Comparison of ENCODE assay signal across 15 cellular contexts in the genomic region with DNA sequence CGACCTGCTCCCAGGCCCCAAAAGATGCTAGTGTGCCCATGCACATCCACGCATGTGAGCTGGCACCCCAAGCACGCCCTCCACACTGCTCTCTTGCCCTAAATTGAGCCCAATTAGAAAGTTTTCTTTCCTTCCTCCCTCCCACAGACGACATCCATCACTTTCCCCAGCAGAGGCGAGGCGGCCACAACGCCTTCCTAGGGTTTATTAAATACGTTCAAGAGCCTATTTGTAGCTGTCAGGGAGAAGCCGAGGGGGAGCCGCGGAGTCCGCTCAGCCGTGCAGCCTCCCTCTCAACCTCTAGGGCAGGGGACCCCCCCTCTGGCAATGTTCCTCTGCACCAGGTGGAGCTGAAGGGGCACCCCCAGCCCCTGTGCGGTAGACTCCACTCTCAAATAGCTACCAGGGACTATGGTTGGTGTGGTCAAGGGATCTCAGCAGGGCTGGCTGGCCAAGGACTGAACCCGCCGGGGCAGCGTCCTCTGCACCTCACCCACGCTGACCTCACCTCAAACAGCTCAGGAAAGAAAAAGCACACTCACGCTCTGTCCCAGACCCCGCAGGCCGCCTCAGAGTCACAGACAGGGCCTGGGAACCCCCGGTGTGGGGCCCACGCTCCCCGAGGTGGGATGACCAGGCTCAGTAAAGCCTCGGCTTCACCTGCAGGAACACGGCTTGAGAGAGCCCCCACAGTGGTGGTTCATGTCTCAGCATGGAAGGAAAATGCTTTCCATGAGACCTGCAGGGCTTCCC.
DNase-seq lines count a peak whose midpoint lies in the region; ATAC-seq and TF ChIP-seq lines count a peak whose summit lies in the region.
"Had no signal": no experiment of that assay in that cellular context is flagged by ENCODE, and none has a peak within 500 bp of the region (broad histone marks: within the 10 kb centered on the region; RNA-seq: fewer than 3 reads in every experiment).

No MANE protein-coding gene starts in this region.

- no peak overlapping the region for H3K27ac ChIP-seq in spleen
- H3K27ac ChIP-seq: 22Rv1, HL-60 had no signal

- 77 to 90% (median 83%) methylated on average over 21 to 26 of the region's 26 CpGs for WGBS in spleen, 5 donors

- CTCF ChIA-PET in activated CD4-positive, alpha-beta T cell treated with anti-CD3 and anti-CD28 coated beads for 36 hours (lab: Charles Lee) = no interaction called here

- H3K36me3 ChIP-seq in spleen = no peaks in the 10 kb centered on the region
- H3K36me3 ChIP-seq: HAP-1 had no signal

- no peaks in the 10 kb centered on the region for H3K9me3 Mint-ChIP-seq in activated CD4-positive, alpha-beta T cell treated with anti-CD3 and anti-CD28 coated beads for 36 hours (ENCODE audit: low read depth)
- H3K9me3 Mint-ChIP-seq: CD8-positive, alpha-beta T cell had no signal

- no peaks in the 10 kb centered on the region for H3K36me3 Mint-ChIP-seq in activated CD4-positive, alpha-beta T cell treated with anti-CD3 and anti-CD28 coated beads for 36 hours (ENCODE audit: low read depth)
- H3K36me3 Mint-ChIP-seq: CD14-positive monocyte; CD8-positive, alpha-beta T cell had no signal

- H3K4me3 ChIP-seq in spleen = no peak overlapping the region
- H3K4me3 ChIP-seq: HAP-1 had no signal

- POLR2A ChIA-PET in activated CD4-positive, alpha-beta T cell treated with anti-CD3 and anti-CD28 coated beads for 36 hours (lab: Charles Lee) = no interaction called here

- no peaks in the 10 kb centered on the region for H3K4me1 Mint-ChIP-seq in activated CD4-positive, alpha-beta T cell treated with anti-CD3 and anti-CD28 coated beads for 36 hours
- H3K4me1 Mint-ChIP-seq: CD14-positive monocyte had no signal

- intact Hi-C loops in spleen (cut with DNase I; ENCODE audit: low total_unique reads) = no loop called here
- intact Hi-C loops in activated CD4-positive, alpha-beta T cell treated with anti-CD3 and anti-CD28 coated beads for 36 hours (cut with DNase I, micrococcal nuclease) = no loop called here

- DNase-seq in DMS79 treated with DMSO at 0.1 percent for 48 hours (lab: John Stamatoyannopoulos, UW) (peak; percentile 36), DMS79 (lab: John Stamatoyannopoulos, UW) (no peak), left kidney (ENCODE audit: low read depth, low spot score) (peak; percentile 49), spleen (peak; percentile 51), cerebellar nuclear complex (lab: John Stamatoyannopoulos, UW) (no peak), inferior parietal cortex (ENCODE audit: extremely low spot score) (no peak)
- DNase-seq in activated CD4-positive, alpha-beta T cell treated with anti-CD3 and anti-CD28 coated beads for 36 hours = no peak
- DNase-seq: CD8-positive, alpha-beta T cell; COR-L47; GOT3 had no signal

- peaks cover 0 to 16% (median 0%) of the 10 kb centered on the region in 7 donors for H3K27me3 ChIP-seq in spleen (replicated peaks in 1 of 7)

- no peaks in the 10 kb centered on the region for H3K9me3 ChIP-seq in spleen
- H3K9me3 ChIP-seq: HAP-1 had no signal

- TF ChIP-seq POLR2A in spleen (IDR thresholded peaks at IDR 0.05) = no peak

- H3K4me1 ChIP-seq in spleen = no peaks in the 10 kb centered on the region
- H3K4me1 ChIP-seq: HAP-1 had no signal

- TF ChIP-seq CTCF in spleen (IDR thresholded peaks at IDR 0.05 in 8 of 11, conservative IDR thresholded peaks at IDR 0.05 in 3 of 11) = no peak

- no peak overlapping the region for H3K4me3 Mint-ChIP-seq in activated CD4-positive, alpha-beta T cell treated with anti-CD3 and anti-CD28 coated beads for 36 hours
- H3K4me3 Mint-ChIP-seq: CD14-positive monocyte; CD8-positive, alpha-beta T cell had no signal

- H3K27me3 Mint-ChIP-seq in activated CD4-positive, alpha-beta T cell treated with anti-CD3 and anti-CD28 coated beads for 36 hours = peaks cover 2% of the 10 kb centered on the region

- no peak for ATAC-seq in GM18867 (IDR thresholded peaks at IDR 0.05; ENCODE audit: unreplicated experiment)
- no peak for ATAC-seq in activated CD4-positive, alpha-beta T cell treated with anti-CD3 and anti-CD28 coated beads for 36 hours
- ATAC-seq: CD8-positive, alpha-beta T cell had no signal

- H3K27ac Mint-ChIP-seq in activated CD4-positive, alpha-beta T cell treated with anti-CD3 and anti-CD28 coated beads for 36 hours = no peak overlapping the region
- H3K27ac Mint-ChIP-seq: CD14-positive monocyte; CD8-positive, alpha-beta T cell had no signal

Comparison
In these comparisons a context has a peak if more than half of its experiments do, and no peak if none do; other contexts are left out.
1. DNase-seq: peak in DMS79 treated with DMSO at 0.1 percent for 48 hours (single experiment), left kidney (single experiment) and spleen (single experiment); none in DMS79 (single experiment), cerebellar nuclear complex (0 of 2), inferior parietal cortex (single experiment) and activated CD4-positive, alpha-beta T cell treated with anti-CD3 and anti-CD28 coated beads for 36 hours (single experiment).